ENCODE assay signal across 26 cellular contexts in genomic region chr16:19815418-19815817, GRCh38.
DNase-seq lines count a peak whose midpoint lies in the region; ATAC-seq, FAIRE-seq and TF ChIP-seq lines count a peak whose summit lies in the region.
"Had no signal": no experiment of that assay in that cellular context is flagged by ENCODE, and none has a peak within 500 bp of the region (broad histone marks: within the 10 kb centered on the region; RNA-seq: fewer than 3 reads in every experiment).

No MANE protein-coding gene starts in this region.

- intact Hi-C loops in HepG2 (cut with micrococcal nuclease; ENCODE audit: unreplicated experiment), result no loop called here
- intact Hi-C loops in right lobe of liver (cut with DNase I), result no loop called here

- no peak overlapping the region for H3K4me3 Mint-ChIP-seq in T-helper 2 cell treated with Interferon-gamma antibody and Interleukin-4, amounts not matched to agents 5 μg/mL and 100 μg/mL, for 36 hours
- H3K4me3 Mint-ChIP-seq: CD14-positive monocyte; CD4-positive, alpha-beta T cell; CD8-positive, alpha-beta memory T cell had no signal

- H3K4me3 ChIP-seq in HepG2 (replicated peaks in 1 of 3; ENCODE audit: insufficient read depth in 1 of 3, low read depth in 2 of 3, low read length in 3 of 3) (no peak overlapping the region), right lobe of liver (no peak overlapping the region), mesenchymal stem cell (ENCODE audit: insufficient read depth in 1 of 2, low read depth in 1 of 2, low read length in 2 of 2) (no peak overlapping the region)
- H3K4me3 ChIP-seq: BLaER1 treated with 17β-estradiol and CSF1 and Interleukin-3, amounts not matched to agents 10 nM and 100 nM; GM23248 had no signal

- TF ChIP-seq CTCF in HepG2 (CRISPR knock-in tag; IDR thresholded peaks at IDR 0.05) (no peak), right lobe of liver (IDR thresholded peaks at IDR 0.05) (no peak)

- no peak overlapping the region for H2BK12ac ChIP-seq in mesenchymal stem cell (ENCODE audit: low read length in 2 of 2)

- H2BK15ac ChIP-seq in mesenchymal stem cell (ENCODE audit: low read depth, poor library complexity, severe bottlenecking), result no peak overlapping the region

- H3K4ac ChIP-seq in mesenchymal stem cell (ENCODE audit: low read depth in 1 of 2, low read length in 2 of 2), result no peak overlapping the region

- TF ChIP-seq POLR2A in HepG2 (IDR thresholded peaks at IDR 0.05; ENCODE audit: insufficient read depth in 1 of 2, low read depth in 2 of 2, low read length in 2 of 2), result no peak
- no peak for TF ChIP-seq POLR2A in right lobe of liver (IDR thresholded peaks at IDR 0.05)

- no peak overlapping the region for H3K27ac Mint-ChIP-seq in T-helper 2 cell treated with Interferon-gamma antibody and Interleukin-4, amounts not matched to agents 5 μg/mL and 100 μg/mL, for 36 hours
- H3K27ac Mint-ChIP-seq: CD4-positive, alpha-beta T cell; CD8-positive, alpha-beta memory T cell had no signal

- no peak overlapping the region for H2AFZ ChIP-seq in HepG2 (ENCODE audit: low read length)
- H2AFZ ChIP-seq in mesenchymal stem cell (ENCODE audit: low read depth, low read length), result no peak overlapping the region
- H2AFZ ChIP-seq: GM23248 had no signal

- no peak overlapping the region for H3K23ac ChIP-seq in mesenchymal stem cell (ENCODE audit: low read length in 2 of 2)

- H3K9me3 Mint-ChIP-seq in T-helper 2 cell treated with Interferon-gamma antibody and Interleukin-4, amounts not matched to agents 5 μg/mL and 100 μg/mL, for 36 hours, result peaks cover 5% of the 10 kb centered on the region

- H3K36me3 ChIP-seq in HepG2 (replicated peaks in 1 of 2; ENCODE audit: control insufficient read depth in 1 of 2, insufficient read depth in 2 of 2, low read length in 2 of 2) (no peaks in the 10 kb centered on the region), right lobe of liver (no peaks in the 10 kb centered on the region), mesenchymal stem cell (ENCODE audit: control insufficient read depth in 1 of 2, insufficient read depth in 2 of 2, low read depth in 1 of 2, low read length in 2 of 2) (no peaks in the 10 kb centered on the region)
- H3K36me3 ChIP-seq: BE2C had no signal

- no peak overlapping the region for H3K9ac ChIP-seq in HepG2 (ENCODE audit: insufficient read depth, low read depth, low read length)
- H3K9ac ChIP-seq in mesenchymal stem cell (ENCODE audit: low read length), result peak overlapping the region; percentile 69
- H3K9ac ChIP-seq: BLaER1 treated with 17β-estradiol and CSF1 and Interleukin-3, amounts not matched to agents 10 nM and 100 nM; GM23248 had no signal

- H3K79me1 ChIP-seq in mesenchymal stem cell (replicated peaks; ENCODE audit: low read length, poor library complexity, severe bottlenecking), result no peaks in the 10 kb centered on the region

- no peak overlapping the region for H2BK5ac ChIP-seq in mesenchymal stem cell (ENCODE audit: low read depth, low read length, poor library complexity, severe bottlenecking)

- TF ChIP-seq EP300 in HepG2 (IDR thresholded peaks at IDR 0.05; ENCODE audit: low read depth in 2 of 2, low read length in 2 of 2) (no peak), HepG2 (CRISPR knock-in tag; IDR thresholded peaks at IDR 0.05; ENCODE audit: borderline replicate concordance) (no peak)

- DNase-seq in HepG2 (ENCODE audit: low spot score), result no peak
- no peak for DNase-seq in right lobe of liver
- no peak for DNase-seq in caudate nucleus (lab: John Stamatoyannopoulos, UW)
- no peak for DNase-seq in mesenchymal stem cell
- DNase-seq in T-helper 2 cell treated with Interferon-gamma antibody and Interleukin-4, amounts not matched to agents 5 μg/mL and 100 μg/mL, for 36 hours (ENCODE audit: low spot score), result no peak
- DNase-seq in NCI-H2227 treated with DMSO at 0.1 percent for 48 hours (lab: John Stamatoyannopoulos, UW), result no peak
- DNase-seq: ACHN; AML-193; BE2C; CD4-positive, alpha-beta T cell; CD8-positive, alpha-beta memory T cell; DMS53; DMS79 treated with DMSO at 0.1 percent for 48 hours; GF-D8; H7; HCEC 1CT had no signal

- CTCF ChIA-PET in HepG2 (lab: Yijun Ruan, JAX; ENCODE audit: low intra/inter-chr PET ratio, low total read pairs), result no interaction called here

- POLR2A ChIA-PET in HepG2 (lab: Yijun Ruan, JAX), result no interaction called here

- no peak for ATAC-seq in HepG2
- no peak for ATAC-seq in right lobe of liver
- no peak for ATAC-seq in SK-N-SH treated with all-trans-retinoic acid at 6 μM for 48 hours
- ATAC-seq in GM19397 (IDR thresholded peaks at IDR 0.05; ENCODE audit: unreplicated experiment), result no peak

- in situ Hi-C loops in HepG2 (cut with HindIII; ENCODE audit: extremely low pct_ligation_motif_present, low pct_unique_long_range_greater_than_20kb), result no loop called here

- H3K27me3 Mint-ChIP-seq in T-helper 2 cell treated with Interferon-gamma antibody and Interleukin-4, amounts not matched to agents 5 μg/mL and 100 μg/mL, for 36 hours (ENCODE audit: low read depth), result no peaks in the 10 kb centered on the region
- H3K27me3 Mint-ChIP-seq: CD4-positive, alpha-beta T cell had no signal

- H2BK120ac ChIP-seq in mesenchymal stem cell (ENCODE audit: low read depth, low read length), result no peak overlapping the region

- H4K8ac ChIP-seq in mesenchymal stem cell (ENCODE audit: low read length), result no peak overlapping the region

- WGBS in HepG2 (ENCODE audit: low lambda C conversion rate), result 23% methylated on average over 2 of the region's 2 CpGs
- WGBS in right lobe of liver (ENCODE audit: insufficient coverage, low coverage, low lambda C conversion rate, missing lambda C conversion rate), result 25% methylated on average over 2 of the region's 2 CpGs
- 100% methylated on average over 2 of the region's 2 CpGs for WGBS in mesenchymal stem cell

- H3K4me1 ChIP-seq in HepG2 (ENCODE audit: insufficient read depth, low read length), result peaks cover 13% of the 10 kb centered on the region
- peaks cover 0 to 6% (median 0%) of the 10 kb centered on the region in 4 donors for H3K4me1 ChIP-seq in right lobe of liver
- H3K4me1 ChIP-seq in mesenchymal stem cell (ENCODE audit: control insufficient read depth, insufficient read depth, low read depth, low read length), result peaks cover 5% of the 10 kb centered on the region
- H3K4me1 ChIP-seq: BE2C had no signal

- H3K4me2 ChIP-seq in HepG2 (ENCODE audit: low read depth, low read length) (no peak overlapping the region), mesenchymal stem cell (ENCODE audit: low read length, poor library complexity, severe bottlenecking) (no peak overlapping the region)
- H3K4me2 ChIP-seq: BLaER1 treated with 17β-estradiol and CSF1 and Interleukin-3, amounts not matched to agents 10 nM and 100 nM had no signal

- H3K27ac ChIP-seq in HepG2 (ENCODE audit: extremely low read length, insufficient read depth, low read length), result no peak overlapping the region
- H3K27ac ChIP-seq in right lobe of liver, result no peak overlapping the region
- H3K27ac ChIP-seq in caudate nucleus (ENCODE audit: low read depth, low read length), result peak overlapping the region; percentile 58
- H3K27ac ChIP-seq in mesenchymal stem cell (ENCODE audit: low read length, poor library complexity, severe bottlenecking), result no peak overlapping the region
- H3K27ac ChIP-seq: 22Rv1; BLaER1 treated with 17β-estradiol and CSF1 and Interleukin-3, amounts not matched to agents 10 nM and 100 nM; GM23248 had no signal

- no peaks in the 10 kb centered on the region for H3K36me3 Mint-ChIP-seq in T-helper 2 cell treated with Interferon-gamma antibody and Interleukin-4, amounts not matched to agents 5 μg/mL and 100 μg/mL, for 36 hours (ENCODE audit: low read depth)
- H3K36me3 Mint-ChIP-seq: CD14-positive monocyte; CD8-positive, alpha-beta memory T cell had no signal

- H4K20me1 ChIP-seq in HepG2 (ENCODE audit: insufficient read depth, low read length), result no peaks in the 10 kb centered on the region
- H4K20me1 ChIP-seq: BLaER1 treated with 17β-estradiol and CSF1 and Interleukin-3, amounts not matched to agents 10 nM and 100 nM had no signal

- FAIRE-seq in HepG2 (lab: Jason Lieb, UNC), result no peak
- FAIRE-seq: A204.1, GM12891, GM18507, H1 had no signal

- no peak for TF ChIP-seq RAD21 in HepG2 (CRISPR knock-in tag; IDR thresholded peaks at IDR 0.05)

- no peaks in the 10 kb centered on the region for H3K27me3 ChIP-seq in HepG2 (ENCODE audit: control insufficient read depth in 1 of 2, insufficient read depth in 2 of 2, low read length in 2 of 2)
- H3K27me3 ChIP-seq in right lobe of liver, result no peaks in the 10 kb centered on the region
- H3K27me3 ChIP-seq in mesenchymal stem cell (ENCODE audit: control insufficient read depth in 1 of 2, insufficient read depth in 1 of 2, low read length in 2 of 2), result no peaks in the 10 kb centered on the region
- H3K27me3 ChIP-seq: BE2C; BLaER1 treated with 17β-estradiol and CSF1 and Interleukin-3, amounts not matched to agents 10 nM and 100 nM had no signal

- BruUV-seq in HepG2 (replicated peaks; lab: Mats Ljungman, UMichigan), result no TSS peak

- H3K18ac ChIP-seq in mesenchymal stem cell (ENCODE audit: low read depth in 1 of 2, low read length in 2 of 2), result no peak overlapping the region

- H3K14ac ChIP-seq in mesenchymal stem cell (ENCODE audit: low read length in 2 of 2), result no peak overlapping the region

- no peaks in the 10 kb centered on the region for H3K4me1 Mint-ChIP-seq in T-helper 2 cell treated with Interferon-gamma antibody and Interleukin-4, amounts not matched to agents 5 μg/mL and 100 μg/mL, for 36 hours (ENCODE audit: low read depth)
- H3K4me1 Mint-ChIP-seq: CD14-positive monocyte; CD8-positive, alpha-beta memory T cell had no signal

- no peak overlapping the region for H4K91ac ChIP-seq in mesenchymal stem cell (ENCODE audit: low read length)

- H3K79me2 ChIP-seq in HepG2 (ENCODE audit: insufficient read depth, low read length), result no peaks in the 10 kb centered on the region

- H3K9me3 ChIP-seq in HepG2 (ENCODE audit: low read length) (peaks cover 6% of the 10 kb centered on the region), right lobe of liver (no peaks in the 10 kb centered on the region), mesenchymal stem cell (ENCODE audit: control insufficient read depth, low read length) (peaks cover 4% of the 10 kb centered on the region)
- H3K9me3 ChIP-seq: BE2C had no signal

- H2AK5ac ChIP-seq in mesenchymal stem cell (ENCODE audit: low read length, severe bottlenecking), result no peak overlapping the region

TF ChIP-seq in HepG2, 621 proteins besides CTCF, POLR2A, EP300 and RAD21 (continues in another document):
- TF ChIP-seq MAFK (conservative IDR thresholded peaks at IDR 0.05 in 1 of 2, IDR thresholded peaks at IDR 0.05 in 1 of 2; ENCODE audit: low read length in 2 of 2), result no peak
- peak; percentile 92 for TF ChIP-seq ZNF121 (CRISPR knock-in tag; IDR thresholded peaks at IDR 0.05)

TF ChIP-seq in SK-N-SH treated with all-trans-retinoic acid at 6 μM for 48 hours, 23 proteins besides CTCF, POLR2A, EP300 and RAD21 (continues in another document):
- no peak for TF ChIP-seq BACH2 (CRISPR knock-in tag; IDR thresholded peaks at IDR 0.05; ENCODE audit: borderline replicate concordance)
- TF ChIP-seq ZFP30 (CRISPR knock-in tag; IDR thresholded peaks at IDR 0.05), result no peak
- TF ChIP-seq ZNF70 (CRISPR knock-in tag; IDR thresholded peaks at IDR 0.05), result no peak
- TF ChIP-seq CSDC2 (CRISPR knock-in tag; IDR thresholded peaks at IDR 0.05), result no peak
